In genomic region chr2:1881998-1882397, GRCh38 we compare ENCODE assay signal across 20 cellular contexts.
DNase-seq lines count a peak whose midpoint lies in the region; ATAC-seq, FAIRE-seq and TF ChIP-seq lines count a peak whose summit lies in the region.
"Had no signal": no experiment of that assay in that cellular context is flagged by ENCODE, and none has a peak within 500 bp of the region (broad histone marks: within the 10 kb centered on the region; RNA-seq: fewer than 3 reads in every experiment).

No MANE protein-coding gene starts in this region.

- intact Hi-C loops in HepG2 (cut with micrococcal nuclease; ENCODE audit: unreplicated experiment): no loop called here
- intact Hi-C loops in thyroid gland (cut with DNase I): no loop called here

- H3K4me3 Mint-ChIP-seq in activated CD8-positive, alpha-beta memory T cell treated with anti-CD3 and anti-CD28 coated beads, Interleukin-2, amount 10 ng/mL, durations not matched to agents 7 days and 5 days: no peak overlapping the region
- H3K4me3 Mint-ChIP-seq in osteocyte (ENCODE audit: unreplicated experiment): no peak overlapping the region
- H3K4me3 Mint-ChIP-seq: CD8-positive, alpha-beta memory T cell had no signal

- H3K9me3 Mint-ChIP-seq in activated CD8-positive, alpha-beta memory T cell treated with anti-CD3 and anti-CD28 coated beads, Interleukin-2, amount 10 ng/mL, durations not matched to agents 7 days and 5 days (ENCODE audit: low read depth): no peaks in the 10 kb centered on the region
- peaks cover 9% of the 10 kb centered on the region for H3K9me3 Mint-ChIP-seq in osteocyte (ENCODE audit: unreplicated experiment)
- H3K9me3 Mint-ChIP-seq: CD8-positive, alpha-beta memory T cell had no signal

- no peak overlapping the region for H3K27ac Mint-ChIP-seq in activated CD8-positive, alpha-beta memory T cell treated with anti-CD3 and anti-CD28 coated beads, Interleukin-2, amount 10 ng/mL, durations not matched to agents 7 days and 5 days
- H3K27ac Mint-ChIP-seq in osteocyte (ENCODE audit: unreplicated experiment): no peak overlapping the region
- H3K27ac Mint-ChIP-seq: CD8-positive, alpha-beta memory T cell had no signal

- no peak overlapping the region for H3K4me3 ChIP-seq in HepG2 (replicated peaks in 1 of 3; ENCODE audit: insufficient read depth in 1 of 3, low read depth in 2 of 3, low read length in 3 of 3)
- H3K4me3 ChIP-seq in thyroid gland (replicated peaks in 1 of 3): no peak overlapping the region
- H3K4me3 ChIP-seq: A549, GM12878, GM23248 had no signal

- no peak for ATAC-seq in activated CD8-positive, alpha-beta memory T cell treated with anti-CD3 and anti-CD28 coated beads, Interleukin-2, amount 10 ng/mL, durations not matched to agents 7 days and 5 days
- ATAC-seq in HepG2: no peak
- ATAC-seq: A549, GM12878 had no signal

- no peak overlapping the region for H3K27ac ChIP-seq in HepG2 (ENCODE audit: extremely low read length, insufficient read depth, low read length)
- no peak overlapping the region for H3K27ac ChIP-seq in thyroid gland
- H3K27ac ChIP-seq: 22Rv1, A549, GM23248 had no signal

- FAIRE-seq in HepG2 (lab: Jason Lieb, UNC): no peak
- FAIRE-seq: A549, GM12878 had no signal

- no TSS peak for BruUV-seq in HepG2 (replicated peaks; lab: Mats Ljungman, UMichigan)

- H3K4me1 ChIP-seq in HepG2 (ENCODE audit: insufficient read depth, low read length) (no peaks in the 10 kb centered on the region), thyroid gland (no peaks in the 10 kb centered on the region)
- H3K4me1 ChIP-seq: A549 had no signal

- H3K9me3 ChIP-seq in HepG2 (ENCODE audit: low read length) (no peaks in the 10 kb centered on the region), thyroid gland (no peaks in the 10 kb centered on the region)
- H3K9me3 ChIP-seq: A549 had no signal

- H3K36me3 ChIP-seq in HepG2 (replicated peaks in 1 of 2; ENCODE audit: control insufficient read depth in 1 of 2, insufficient read depth in 2 of 2, low read length in 2 of 2) (no peaks in the 10 kb centered on the region), thyroid gland (no peaks in the 10 kb centered on the region)

- TF ChIP-seq CTCF in HepG2 (CRISPR knock-in tag; IDR thresholded peaks at IDR 0.05): no peak
- TF ChIP-seq CTCF in osteocyte (IDR thresholded peaks at IDR 0.05): no peak
- no peak for TF ChIP-seq CTCF in thyroid gland (IDR thresholded peaks at IDR 0.05)

- POLR2A ChIA-PET in HepG2 (lab: Yijun Ruan, JAX): no interaction called here

- no peak overlapping the region for H3K9ac ChIP-seq in HepG2 (ENCODE audit: insufficient read depth, low read depth, low read length)
- H3K9ac ChIP-seq: GM23248 had no signal

- WGBS in HepG2 (ENCODE audit: low lambda C conversion rate): 47% methylated on average over 17 of the region's 17 CpGs
- 59 to 62% methylated on average over 13 to 17 of the region's 17 CpGs for WGBS in thyroid gland, 2 donors

- no peak for TF ChIP-seq POLR2A in HepG2 (IDR thresholded peaks at IDR 0.05; ENCODE audit: insufficient read depth in 1 of 2, low read depth in 2 of 2, low read length in 2 of 2)
- no peak for TF ChIP-seq POLR2A in thyroid gland (IDR thresholded peaks at IDR 0.05)

- H4K20me1 ChIP-seq in HepG2 (ENCODE audit: insufficient read depth, low read length): no peaks in the 10 kb centered on the region

- CTCF ChIA-PET in activated CD8-positive, alpha-beta memory T cell treated with anti-CD3 and anti-CD28 coated beads, Interleukin-2, amount 10 ng/mL, durations not matched to agents 7 days and 5 days (lab: Charles Lee): no interaction called here
- CTCF ChIA-PET in HepG2 (lab: Yijun Ruan, JAX; ENCODE audit: low intra/inter-chr PET ratio, low total read pairs): no interaction called here

- no peaks in the 10 kb centered on the region for H3K36me3 Mint-ChIP-seq in activated CD8-positive, alpha-beta memory T cell treated with anti-CD3 and anti-CD28 coated beads, Interleukin-2, amount 10 ng/mL, durations not matched to agents 7 days and 5 days
- no peaks in the 10 kb centered on the region for H3K36me3 Mint-ChIP-seq in osteocyte (ENCODE audit: unreplicated experiment)
- H3K36me3 Mint-ChIP-seq: CD8-positive, alpha-beta memory T cell had no signal

- in situ Hi-C loops in HepG2 (cut with HindIII; ENCODE audit: extremely low pct_ligation_motif_present, low pct_unique_long_range_greater_than_20kb): no loop called here

- no peaks in the 10 kb centered on the region for H3K4me1 Mint-ChIP-seq in activated CD8-positive, alpha-beta memory T cell treated with anti-CD3 and anti-CD28 coated beads, Interleukin-2, amount 10 ng/mL, durations not matched to agents 7 days and 5 days
- peaks cover 22% of the 10 kb centered on the region for H3K4me1 Mint-ChIP-seq in osteocyte (ENCODE audit: unreplicated experiment)
- H3K4me1 Mint-ChIP-seq: CD8-positive, alpha-beta memory T cell had no signal

- TF ChIP-seq RAD21 in HepG2 (CRISPR knock-in tag; IDR thresholded peaks at IDR 0.05): no peak

- H3K27me3 ChIP-seq in HepG2 (ENCODE audit: control insufficient read depth in 1 of 2, insufficient read depth in 2 of 2, low read length in 2 of 2) (peaks cover 2 to 76% of the 10 kb centered on the region in 2 experiments), thyroid gland (no peaks in the 10 kb centered on the region)

- DNase-seq in activated CD8-positive, alpha-beta memory T cell treated with anti-CD3 and anti-CD28 coated beads, Interleukin-2, amount 10 ng/mL, durations not matched to agents 7 days and 5 days: peak; percentile 23
- DNase-seq in activated CD8-positive, alpha-beta memory T cell treated with anti-CD3 and anti-CD28 coated beads, Interleukin-2, amount 50 U/mL, for 48 hours: no peak
- no peak for DNase-seq in HepG2 (ENCODE audit: low spot score)
- peak; percentile 70 for DNase-seq in osteocyte (ENCODE audit: extremely low spot score, unreplicated experiment)
- peak; percentile 25 to 27 for DNase-seq in thyroid gland
- no peak for DNase-seq in T1000 (lab: John Stamatoyannopoulos, UW)
- DNase-seq in activated CD4-positive, CD25-positive, alpha-beta regulatory T cell (lab: John Stamatoyannopoulos, UW): no peak
- DNase-seq in HK-2 (ENCODE audit: unreplicated experiment): no peak
- DNase-seq: AML-193; CD8-positive, alpha-beta memory T cell; COR-L47; DMS 273 treated with DMSO at 0.1 percent for 48 hours; DMS53; DND-41; EL; GM23248; H7 had no signal

- H3K4me2 ChIP-seq in HepG2 (ENCODE audit: low read depth, low read length): no peak overlapping the region
- H3K4me2 ChIP-seq: A549 had no signal

- no peak overlapping the region for H2AFZ ChIP-seq in HepG2 (ENCODE audit: low read length)
- H2AFZ ChIP-seq: GM23248 had no signal

- TF ChIP-seq EP300 in HepG2 (IDR thresholded peaks at IDR 0.05; ENCODE audit: low read depth in 2 of 2, low read length in 2 of 2) (no peak), HepG2 (CRISPR knock-in tag; IDR thresholded peaks at IDR 0.05; ENCODE audit: borderline replicate concordance) (no peak)

- peaks cover 4% of the 10 kb centered on the region for H3K27me3 Mint-ChIP-seq in activated CD8-positive, alpha-beta memory T cell treated with anti-CD3 and anti-CD28 coated beads, Interleukin-2, amount 10 ng/mL, durations not matched to agents 7 days and 5 days
- peaks cover 30% of the 10 kb centered on the region for H3K27me3 Mint-ChIP-seq in osteocyte (ENCODE audit: unreplicated experiment)

- H3K79me2 ChIP-seq in HepG2 (ENCODE audit: insufficient read depth, low read length): no peaks in the 10 kb centered on the region

TF ChIP-seq in HepG2, 621 proteins besides CTCF, POLR2A, EP300 and RAD21:
- no peak for TF ChIP-seq NPAS2 (CRISPR knock-in tag; IDR thresholded peaks at IDR 0.05; ENCODE audit: borderline replicate concordance)
- TF ChIP-seq ZNF629 (CRISPR knock-in tag; conservative IDR thresholded peaks at IDR 0.05): peak; percentile 30; the same call in 1 of the 2 replicates

Comparison
In these comparisons a context has a peak if more than half of its experiments do, and no peak if none do; other contexts are left out.
1. DNase-seq: peak in activated CD8-positive, alpha-beta memory T cell treated with anti-CD3 and anti-CD28 coated beads, Interleukin-2, amount 10 ng/mL, durations not matched to agents 7 days and 5 days (single experiment), osteocyte (single experiment) and thyroid gland (2 of 2); none in activated CD8-positive, alpha-beta memory T cell treated with anti-CD3 and anti-CD28 coated beads, Interleukin-2, amount 50 U/mL, for 48 hours (single experiment), HepG2 (single experiment), T1000 (single experiment), activated CD4-positive, CD25-positive, alpha-beta regulatory T cell (0 of 4) and HK-2 (single experiment).